ENCODE assay signal across 34 cellular contexts in the genomic region with DNA sequence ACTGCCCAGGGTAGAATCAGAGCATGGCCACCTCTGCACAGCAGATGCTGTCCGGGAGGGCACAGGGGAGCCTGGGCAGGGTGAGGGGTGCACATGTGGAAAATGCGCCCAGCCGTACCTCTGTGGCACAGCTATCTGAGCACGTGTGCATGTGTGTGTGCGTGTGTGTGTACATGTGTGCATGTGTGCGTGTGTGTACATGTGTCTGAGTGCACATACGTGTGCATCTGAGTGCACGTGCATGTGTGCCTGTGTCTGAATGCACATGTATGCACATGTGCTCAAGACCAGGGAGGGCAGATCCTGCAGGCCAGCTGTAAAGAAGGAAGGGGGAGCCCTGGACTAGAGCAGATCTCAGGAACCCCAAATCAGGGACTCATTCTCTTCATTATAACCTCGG. TPM values are rescaled to one million over a fixed set of nuclear protein-coding genes. Genes with fewer than 3 reads are reported as not detected.
"Had no signal": no experiment of that assay in that cellular context is flagged by ENCODE, and none has a peak within 500 bp of the region (broad histone marks: within the 10 kb centered on the region; RNA-seq: fewer than 3 reads in every experiment).

No MANE protein-coding gene starts in this region.

- H3K27ac Mint-ChIP-seq: natural killer cell treated with Interleukin-12 subunit alpha and Interleukin-12 subunit beta and Interleukin-15 and Interleukin-18, amount 100 ng/mL, for 72 hours; progenitor cell of endocrine pancreas; stimulated activated memory B cell treated with anti-CD40 and anti-IgM and Interleukin-4, amounts not matched to agents 10 μg/mL and 1 μg/mL and 100 μg/mL, for 72 hours; stimulated activated naive CD8-positive, alpha-beta T cell treated with anti-CD3 and anti-CD28 coated beads, Interleukin-15, amount 100 ng/mL, for 72 hours; type B pancreatic cell had no signal

- H3K9ac ChIP-seq: parathyroid adenoma had no signal

- H3K9me3 ChIP-seq: ovary, psoas muscle, spleen, suprapubic skin, testis, tibial artery, transverse colon, upper lobe of right lung, vagina had no signal

- H3K9me3 Mint-ChIP-seq: natural killer cell treated with Interleukin-12 subunit alpha and Interleukin-12 subunit beta and Interleukin-15 and Interleukin-18, amount 100 ng/mL, for 72 hours; stimulated activated memory B cell treated with anti-CD40 and anti-IgM and Interleukin-4, amounts not matched to agents 10 μg/mL and 1 μg/mL and 100 μg/mL, for 72 hours; stimulated activated naive CD8-positive, alpha-beta T cell treated with anti-CD3 and anti-CD28 coated beads, Interleukin-15, amount 100 ng/mL, for 72 hours; type B pancreatic cell had no signal

- H3K4me3 Mint-ChIP-seq: naive B cell; naive thymus-derived CD8-positive, alpha-beta T cell; natural killer cell treated with Interleukin-12 subunit alpha and Interleukin-12 subunit beta and Interleukin-15 and Interleukin-18, amount 100 ng/mL, for 72 hours; stimulated activated memory B cell treated with anti-CD40 and anti-IgM and Interleukin-4, amounts not matched to agents 10 μg/mL and 1 μg/mL and 100 μg/mL, for 72 hours; stimulated activated naive CD8-positive, alpha-beta T cell treated with anti-CD3 and anti-CD28 coated beads, Interleukin-15, amount 100 ng/mL, for 72 hours; type B pancreatic cell had no signal

- ATAC-seq: naive thymus-derived CD8-positive, alpha-beta T cell; natural killer cell treated with Interleukin-12 subunit alpha and Interleukin-12 subunit beta and Interleukin-15 and Interleukin-18, amount 100 ng/mL, for 72 hours; psoas muscle; right cardiac atrium; sciatic nerve; stimulated activated memory B cell treated with anti-CD40 and anti-IgM and Interleukin-4, amounts not matched to agents 10 μg/mL and 1 μg/mL and 100 μg/mL, for 72 hours; stimulated activated naive CD8-positive, alpha-beta T cell treated with anti-CD3 and anti-CD28 coated beads, Interleukin-15, amount 100 ng/mL, for 72 hours; stimulated activated naive CD8-positive, alpha-beta T cell treated with anti-CD3 and anti-CD28 coated beads, Interleukin-15, Interleukin-2, amounts not matched to agents 100 U/mL and 50 U/mL, for 24 hours; upper lobe of right lung had no signal

- H3K27ac ChIP-seq: ovary, parathyroid adenoma, psoas muscle, skin epidermis, spleen, suprapubic skin, testis, tibial artery, transverse colon, upper lobe of right lung had no signal

- H3K4me3 ChIP-seq: ovary, psoas muscle, skin epidermis, smooth muscle cell, spleen, suprapubic skin, testis, tibial artery, transverse colon, upper lobe of right lung, vagina had no signal

- H2AFZ ChIP-seq: parathyroid adenoma had no signal

- DNase-seq: naive B cell; naive thymus-derived CD8-positive, alpha-beta T cell; occipital lobe; ovary; psoas muscle; spleen; stimulated activated CD4-positive, alpha-beta T cell treated with anti-CD3 and anti-CD28 coated beads, Interleukin-12 subunit alpha, Interleukin-12 subunit beta, amount 100 ng/mL, for 4 hours; stimulated activated CD4-positive, alpha-beta T cell treated with anti-CD3 and anti-CD28 coated beads, Interleukin-1b, Interleukin-23, amount 100 ng/mL, for 48 hours; stimulated activated CD4-positive, alpha-beta T cell treated with anti-CD3 and anti-CD28 coated beads, Interleukin-4, amount 100 ng/mL, for 1 hour; stimulated activated CD4-positive, alpha-beta T cell treated with anti-CD3 and anti-CD28 coated beads, Interleukin-4, amount 100 ng/mL, for 4 hours; stimulated activated CD8-positive, alpha-beta memory T cell treated with anti-CD3 and anti-CD28 coated beads, Interleukin-4, amount 100 ng/mL, for 48 hours; stimulated activated naive CD4-positive, alpha-beta T cell; stimulated activated naive CD8-positive, alpha-beta T cell treated with anti-CD3 and anti-CD28 coated beads, Interleukin-15, amount 100 ng/mL, for 72 hours; stimulated activated naive CD8-positive, alpha-beta T cell treated with anti-CD3 and anti-CD28 coated beads, Interleukin-15, Interleukin-2, amounts not matched to agents 100 U/mL and 50 U/mL, for 24 hours; substantia nigra; testis; tibial artery; transverse colon; upper lobe of right lung had no signal

- H3K4me1 ChIP-seq: parathyroid adenoma had no signal

- H3K36me3 Mint-ChIP-seq: naive B cell; naive thymus-derived CD8-positive, alpha-beta T cell; natural killer cell treated with Interleukin-12 subunit alpha and Interleukin-12 subunit beta and Interleukin-15 and Interleukin-18, amount 100 ng/mL, for 72 hours; stimulated activated memory B cell treated with anti-CD40 and anti-IgM and Interleukin-4, amounts not matched to agents 10 μg/mL and 1 μg/mL and 100 μg/mL, for 72 hours; type B pancreatic cell had no signal

- H3K27me3 ChIP-seq: ovary, testis, vagina had no signal

- H3K4me2 ChIP-seq: smooth muscle cell had no signal

- H3K36me3 ChIP-seq: ovary, spleen, suprapubic skin, tibial artery, transverse colon, upper lobe of right lung, vagina had no signal

RNA-seq across cellular contexts. Expression of gene ENPP7, which starts 37.3 kb away (rescaled TPM):
- total RNA-seq: occipital lobe, osteoblast, ovary, progenitor cell of endocrine pancreas, psoas muscle, renal cortical epithelial cell, right cardiac atrium, sciatic nerve, smooth muscle cell, suprapubic skin, upper lobe of right lung, urinary bladder, vagina had no signal
- polyA plus RNA-seq: naive thymus-derived CD8-positive, alpha-beta T cell; neural cell; ovary; right cardiac atrium; smooth muscle cell; urinary bladder had no signal
